ENCODE assay signal across 8 cellular contexts in the genomic region with DNA sequence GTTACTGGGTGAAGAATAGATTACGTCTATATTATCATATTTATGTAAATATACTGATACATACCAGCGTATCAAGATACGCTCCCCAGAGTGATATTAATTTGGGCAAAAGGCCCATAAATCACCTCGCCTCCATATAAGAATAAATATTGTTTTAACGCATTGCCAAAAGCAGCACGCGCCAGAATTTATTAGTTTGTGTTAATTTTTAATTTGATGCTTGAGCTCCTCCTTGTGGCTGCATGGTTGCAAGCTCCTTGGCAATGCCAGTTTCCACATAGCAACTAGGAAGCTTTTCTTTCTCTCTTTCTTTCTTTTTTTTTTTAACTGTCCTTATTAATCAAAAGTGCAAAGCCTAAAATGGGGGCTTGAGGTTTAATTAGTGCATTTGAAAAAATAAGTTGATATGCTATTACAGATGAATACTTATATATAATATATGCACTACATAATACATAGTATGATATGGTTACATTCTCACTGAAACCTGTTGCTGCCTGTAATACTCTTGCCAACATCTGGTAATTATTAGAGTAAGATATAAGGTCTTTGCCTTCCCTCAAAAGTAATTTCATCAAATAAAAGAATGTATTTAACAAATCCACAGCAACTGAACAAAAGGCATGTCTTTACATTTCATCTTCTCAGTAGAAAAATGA.
DNase-seq lines count a peak whose midpoint lies in the region; ATAC-seq, FAIRE-seq and TF ChIP-seq lines count a peak whose summit lies in the region.

No MANE protein-coding gene starts in this region.

- TF ChIP-seq CTCF in bronchial epithelial cell (IDR thresholded peaks at IDR 0.05; ENCODE audit: insufficient read depth, low read length, severe bottlenecking) (peak; percentile 77), left lung (IDR thresholded peaks at IDR 0.05) (peak; percentile 58 to 66), vagina (IDR thresholded peaks at IDR 0.05) (peak; percentile 12 to 69 (median 51))

- no peaks in the 10 kb centered on the region for H3K4me1 Mint-ChIP-seq in activated CD4-positive, alpha-beta T cell treated with anti-CD3 and anti-CD28 coated beads, Interleukin-2, amount 10 ng/mL, durations not matched to agents 7 days and 5 days

- H3K36me3 ChIP-seq in bronchial epithelial cell (ENCODE audit: control insufficient read depth, insufficient read depth, low read length) (no peaks in the 10 kb centered on the region), left lung (no peaks in the 10 kb centered on the region), vagina (no peaks in the 10 kb centered on the region), H7 (replicated peaks; ENCODE audit: control insufficient read depth, insufficient read depth, low read length) (no peaks in the 10 kb centered on the region)

- intact Hi-C loops in left lung (cut with DNase I) (no loop called here), vagina (cut with DNase I) (no loop called here)

- CTCF ChIA-PET in activated CD4-positive, alpha-beta T cell treated with anti-CD3 and anti-CD28 coated beads, Interleukin-2, amount 10 ng/mL, durations not matched to agents 7 days and 5 days (lab: Charles Lee): interaction anchor here (0.6 kb wide), 1 partner anchor 694 kb away, joined by 4 read pairs; no protein-coding TSS in a partner anchor
- CTCF ChIA-PET in HEK293T (lab: Yijun Ruan, JAX): interaction anchor here (0.6 to 1.0 kb wide), 3 partner anchors 206 to 411 kb away, joined by 3 read pairs; no protein-coding TSS in a partner anchor

- peaks cover 2% of the 10 kb centered on the region for H3K9me3 Mint-ChIP-seq in activated CD4-positive, alpha-beta T cell treated with anti-CD3 and anti-CD28 coated beads, Interleukin-2, amount 10 ng/mL, durations not matched to agents 7 days and 5 days

- no peak for FAIRE-seq in bronchial epithelial cell (lab: Jason Lieb, UNC)

- H3K4me3 Mint-ChIP-seq in activated CD4-positive, alpha-beta T cell treated with anti-CD3 and anti-CD28 coated beads, Interleukin-2, amount 10 ng/mL, durations not matched to agents 7 days and 5 days: no peak overlapping the region

- peaks cover 0 to 3% of the 10 kb centered on the region in 2 donors for H3K4me1 ChIP-seq in left lung
- H3K4me1 ChIP-seq in vagina: peaks cover 11% of the 10 kb centered on the region

- no peaks in the 10 kb centered on the region for H3K36me3 Mint-ChIP-seq in activated CD4-positive, alpha-beta T cell treated with anti-CD3 and anti-CD28 coated beads, Interleukin-2, amount 10 ng/mL, durations not matched to agents 7 days and 5 days (ENCODE audit: low read depth)

- no peak overlapping the region for H3K27ac Mint-ChIP-seq in activated CD4-positive, alpha-beta T cell treated with anti-CD3 and anti-CD28 coated beads, Interleukin-2, amount 10 ng/mL, durations not matched to agents 7 days and 5 days

- ATAC-seq in left lung: peak; percentile 83

- no peaks in the 10 kb centered on the region for H3K27me3 ChIP-seq in bronchial epithelial cell (ENCODE audit: control insufficient read depth, insufficient read depth, low read length)
- H3K27me3 ChIP-seq in left lung: no peaks in the 10 kb centered on the region
- no peaks in the 10 kb centered on the region for H3K27me3 ChIP-seq in vagina
- no peaks in the 10 kb centered on the region for H3K27me3 ChIP-seq in H7 (ENCODE audit: control insufficient read depth, insufficient read depth, low read length)

- POLR2A ChIA-PET in activated CD4-positive, alpha-beta T cell treated with anti-CD3 and anti-CD28 coated beads, Interleukin-2, amount 10 ng/mL, durations not matched to agents 7 days and 5 days (lab: Charles Lee): interaction anchor here (0.7 kb wide), 1 partner anchor 342 kb away, joined by 9 read pairs; no protein-coding TSS in a partner anchor
- POLR2A ChIA-PET in HEK293T (lab: Yijun Ruan, JAX): no interaction called here

- peak; percentile 10 for DNase-seq in activated CD4-positive, alpha-beta T cell treated with anti-CD3 and anti-CD28 coated beads, Interleukin-2, amount 10 ng/mL, durations not matched to agents 7 days and 5 days
- no peak for DNase-seq in activated CD4-positive, alpha-beta T cell treated with anti-CD3 and anti-CD28 coated beads, Interleukin-2, amount 50 U/mL, for 1 hour
- peak; percentile 50 for DNase-seq in HEK293T (ENCODE audit: extremely low spot score)
- DNase-seq in NCI-H446 (lab: John Stamatoyannopoulos, UW): peak; percentile 29 to 49
- DNase-seq in bronchial epithelial cell (ENCODE audit: low read depth): peak; percentile 38
- DNase-seq in left lung: no peak
- DNase-seq in vagina (ENCODE audit: extremely low spot score in 2 of 2): no peak
- DNase-seq in H7: no peak

- H3K9me3 ChIP-seq in left lung (no peaks in the 10 kb centered on the region), vagina (no peaks in the 10 kb centered on the region)

- TF ChIP-seq POLR2A in vagina (IDR thresholded peaks at IDR 0.05): no peak

- H3K4me3 ChIP-seq in bronchial epithelial cell (ENCODE audit: low read depth, low read length): no peak overlapping the region
- no peak overlapping the region for H3K4me3 ChIP-seq in left lung
- H3K4me3 ChIP-seq in vagina: no peak overlapping the region
- no peak overlapping the region for H3K4me3 ChIP-seq in H7 (ENCODE audit: insufficient read depth, low read depth, low read length)

- H3K27ac ChIP-seq in left lung (no peak overlapping the region), vagina (no peak overlapping the region)

- H3K27me3 Mint-ChIP-seq in activated CD4-positive, alpha-beta T cell treated with anti-CD3 and anti-CD28 coated beads, Interleukin-2, amount 10 ng/mL, durations not matched to agents 7 days and 5 days: no peaks in the 10 kb centered on the region

TF ChIP-seq in HEK293T, 16 proteins besides CTCF, POLR2A, EP300 and RAD21:
- TF ChIP-seq FOXK2 (IDR thresholded peaks at IDR 0.05): no peak
- TF ChIP-seq TARDBP (IDR thresholded peaks at IDR 0.05): no peak
- TF ChIP-seq ELF4 (IDR thresholded peaks at IDR 0.05): no peak
- no peak for TF ChIP-seq ZNF384 (IDR thresholded peaks at IDR 0.05)
- no peak for TF ChIP-seq SP1 (IDR thresholded peaks at IDR 0.05)
- TF ChIP-seq FOXA1 (IDR thresholded peaks at IDR 0.05): no peak
- TF ChIP-seq, protein P1, sequence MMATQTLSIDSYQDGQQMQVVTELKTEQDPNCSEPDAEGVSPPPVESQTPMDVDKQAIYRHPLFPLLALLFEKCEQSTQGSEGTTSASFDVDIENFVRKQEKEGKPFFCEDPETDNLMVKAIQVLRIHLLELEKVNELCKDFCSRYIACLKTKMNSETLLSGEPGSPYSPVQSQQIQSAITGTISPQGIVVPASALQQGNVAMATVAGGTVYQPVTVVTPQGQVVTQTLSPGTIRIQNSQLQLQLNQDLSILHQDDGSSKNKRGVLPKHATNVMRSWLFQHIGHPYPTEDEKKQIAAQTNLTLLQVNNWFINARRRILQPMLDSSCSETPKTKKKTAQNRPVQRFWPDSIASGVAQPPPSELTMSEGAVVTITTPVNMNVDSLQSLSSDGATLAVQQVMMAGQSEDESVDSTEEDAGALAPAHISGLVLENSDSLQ (IDR thresholded peaks at IDR 0.05): peak; percentile 84
- no peak for TF ChIP-seq ARNT (IDR thresholded peaks at IDR 0.05)

Comparison
In these comparisons a context has a peak if more than half of its experiments do, and no peak if none do; other contexts are left out.
1. DNase-seq: peak in activated CD4-positive, alpha-beta T cell treated with anti-CD3 and anti-CD28 coated beads, Interleukin-2, amount 10 ng/mL, durations not matched to agents 7 days and 5 days (single experiment), HEK293T (single experiment), NCI-H446 (2 of 2) and bronchial epithelial cell (single experiment); none in activated CD4-positive, alpha-beta T cell treated with anti-CD3 and anti-CD28 coated beads, Interleukin-2, amount 50 U/mL, for 1 hour (single experiment), left lung (0 of 2), vagina (0 of 2) and H7 (single experiment).
2. Peak in every context shown above with its lines, with median percentiles within 50 percentile points of each other: CTCF ChIP-seq.